Comparison of ENCODE assay signal across 1 cellular context in the genomic region with DNA sequence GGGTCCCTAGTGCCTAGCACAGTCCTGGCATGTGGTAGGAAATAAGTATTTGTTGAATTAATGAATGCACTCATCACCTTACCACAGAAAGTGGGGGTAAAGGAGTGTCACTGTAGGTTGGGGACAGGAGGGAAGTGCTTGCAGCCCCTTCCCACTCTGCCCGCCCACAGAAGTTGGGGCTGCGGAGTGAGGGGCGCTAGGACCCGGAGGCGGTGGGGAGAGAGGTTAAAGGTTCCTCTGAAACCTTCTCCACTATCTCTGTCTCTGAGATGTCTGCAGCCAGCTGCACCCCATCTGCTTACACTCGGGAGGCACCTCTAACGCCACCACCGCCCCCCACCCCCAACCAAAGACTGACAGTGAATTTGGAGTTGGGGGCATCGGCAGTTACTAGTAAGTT.
TF ChIP-seq lines count a peak whose summit lies in the region.

No MANE protein-coding gene starts in this region.

TF ChIP-seq in GM23338, 12 proteins besides CTCF, POLR2A, EP300 and RAD21:
- TF ChIP-seq, protein P1, sequence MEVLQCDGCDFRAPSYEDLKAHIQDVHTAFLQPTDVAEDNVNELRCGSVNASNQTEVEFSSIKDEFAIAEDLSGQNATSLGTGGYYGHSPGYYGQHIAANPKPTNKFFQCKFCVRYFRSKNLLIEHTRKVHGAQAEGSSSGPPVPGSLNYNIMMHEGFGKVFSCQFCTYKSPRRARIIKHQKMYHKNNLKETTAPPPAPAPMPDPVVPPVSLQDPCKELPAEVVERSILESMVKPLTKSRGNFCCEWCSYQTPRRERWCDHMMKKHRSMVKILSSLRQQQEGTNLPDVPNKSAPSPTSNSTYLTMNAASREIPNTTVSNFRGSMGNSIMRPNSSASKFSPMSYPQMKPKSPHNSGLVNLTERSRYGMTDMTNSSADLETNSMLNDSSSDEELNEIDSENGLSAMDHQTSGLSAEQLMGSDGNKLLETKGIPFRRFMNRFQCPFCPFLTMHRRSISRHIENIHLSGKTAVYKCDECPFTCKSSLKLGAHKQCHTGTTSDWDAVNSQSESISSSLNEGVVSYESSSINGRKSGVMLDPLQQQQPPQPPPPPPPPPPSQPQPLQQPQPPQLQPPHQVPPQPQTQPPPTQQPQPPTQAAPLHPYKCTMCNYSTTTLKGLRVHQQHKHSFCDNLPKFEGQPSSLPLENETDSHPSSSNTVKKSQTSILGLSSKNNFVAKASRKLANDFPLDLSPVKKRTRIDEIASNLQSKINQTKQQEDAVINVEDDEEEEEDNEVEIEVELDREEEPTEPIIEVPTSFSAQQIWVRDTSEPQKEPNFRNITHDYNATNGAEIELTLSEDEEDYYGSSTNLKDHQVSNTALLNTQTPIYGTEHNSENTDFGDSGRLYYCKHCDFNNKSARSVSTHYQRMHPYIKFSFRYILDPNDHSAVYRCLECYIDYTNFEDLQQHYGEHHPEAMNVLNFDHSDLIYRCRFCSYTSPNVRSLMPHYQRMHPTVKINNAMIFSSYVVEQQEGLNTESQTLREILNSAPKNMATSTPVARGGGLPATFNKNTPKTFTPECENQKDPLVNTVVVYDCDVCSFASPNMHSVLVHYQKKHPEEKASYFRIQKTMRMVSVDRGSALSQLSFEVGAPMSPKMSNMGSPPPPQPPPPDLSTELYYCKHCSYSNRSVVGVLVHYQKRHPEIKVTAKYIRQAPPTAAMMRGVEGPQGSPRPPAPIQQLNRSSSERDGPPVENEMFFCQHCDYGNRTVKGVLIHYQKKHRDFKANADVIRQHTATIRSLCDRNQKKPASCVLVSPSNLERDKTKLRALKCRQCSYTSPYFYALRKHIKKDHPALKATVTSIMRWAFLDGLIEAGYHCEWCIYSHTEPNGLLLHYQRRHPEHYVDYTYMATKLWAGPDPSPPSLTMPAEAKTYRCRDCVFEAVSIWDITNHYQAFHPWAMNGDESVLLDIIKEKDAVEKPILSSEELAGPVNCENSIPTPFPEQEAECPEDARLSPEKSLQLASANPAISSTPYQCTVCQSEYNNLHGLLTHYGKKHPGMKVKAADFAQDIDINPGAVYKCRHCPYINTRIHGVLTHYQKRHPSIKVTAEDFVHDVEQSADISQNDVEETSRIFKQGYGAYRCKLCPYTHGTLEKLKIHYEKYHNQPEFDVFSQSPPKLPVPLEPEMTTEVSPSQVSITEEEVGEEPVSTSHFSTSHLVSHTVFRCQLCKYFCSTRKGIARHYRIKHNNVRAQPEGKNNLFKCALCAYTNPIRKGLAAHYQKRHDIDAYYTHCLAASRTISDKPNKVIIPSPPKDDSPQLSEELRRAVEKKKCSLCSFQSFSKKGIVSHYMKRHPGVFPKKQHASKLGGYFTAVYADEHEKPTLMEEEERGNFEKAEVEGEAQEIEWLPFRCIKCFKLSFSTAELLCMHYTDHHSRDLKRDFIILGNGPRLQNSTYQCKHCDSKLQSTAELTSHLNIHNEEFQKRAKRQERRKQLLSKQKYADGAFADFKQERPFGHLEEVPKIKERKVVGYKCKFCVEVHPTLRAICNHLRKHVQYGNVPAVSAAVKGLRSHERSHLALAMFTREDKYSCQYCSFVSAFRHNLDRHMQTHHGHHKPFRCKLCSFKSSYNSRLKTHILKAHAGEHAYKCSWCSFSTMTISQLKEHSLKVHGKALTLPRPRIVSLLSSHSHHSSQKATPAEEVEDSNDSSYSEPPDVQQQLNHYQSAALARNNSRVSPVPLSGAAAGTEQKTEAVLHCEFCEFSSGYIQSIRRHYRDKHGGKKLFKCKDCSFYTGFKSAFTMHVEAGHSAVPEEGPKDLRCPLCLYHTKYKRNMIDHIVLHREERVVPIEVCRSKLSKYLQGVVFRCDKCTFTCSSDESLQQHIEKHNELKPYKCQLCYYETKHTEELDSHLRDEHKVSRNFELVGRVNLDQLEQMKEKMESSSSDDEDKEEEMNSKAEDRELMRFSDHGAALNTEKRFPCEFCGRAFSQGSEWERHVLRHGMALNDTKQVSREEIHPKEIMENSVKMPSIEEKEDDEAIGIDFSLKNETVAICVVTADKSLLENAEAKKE (CRISPR knock-in tag; IDR thresholded peaks at IDR 0.05): no peak
- TF ChIP-seq JUNB (IDR thresholded peaks at IDR 0.05; ENCODE audit: unreplicated experiment) (no peak), NANOG (IDR thresholded peaks at IDR 0.05; ENCODE audit: borderline replicate concordance) (no peak), STAT1 (IDR thresholded peaks at IDR 0.05; ENCODE audit: unreplicated experiment) (no peak), ZNF114 (CRISPR knock-in tag; IDR thresholded peaks at IDR 0.05) (no peak), REST (IDR thresholded peaks at IDR 0.05; ENCODE audit: unreplicated experiment) (no peak), CREB1 (CRISPR knock-in tag; IDR thresholded peaks at IDR 0.05; ENCODE audit: low read depth) (no peak), ZNF331 (CRISPR knock-in tag; IDR thresholded peaks at IDR 0.05; ENCODE audit: low read depth) (no peak), EZH2phosphoT487 (IDR thresholded peaks at IDR 0.05; ENCODE audit: unreplicated experiment) (no peak), POLR2AphosphoS5 (IDR thresholded peaks at IDR 0.05; ENCODE audit: low read depth) (no peak), EZH2 (IDR thresholded peaks at IDR 0.05; ENCODE audit: low read depth, unreplicated experiment) (no peak)
- TF ChIP-seq, protein P2, sequence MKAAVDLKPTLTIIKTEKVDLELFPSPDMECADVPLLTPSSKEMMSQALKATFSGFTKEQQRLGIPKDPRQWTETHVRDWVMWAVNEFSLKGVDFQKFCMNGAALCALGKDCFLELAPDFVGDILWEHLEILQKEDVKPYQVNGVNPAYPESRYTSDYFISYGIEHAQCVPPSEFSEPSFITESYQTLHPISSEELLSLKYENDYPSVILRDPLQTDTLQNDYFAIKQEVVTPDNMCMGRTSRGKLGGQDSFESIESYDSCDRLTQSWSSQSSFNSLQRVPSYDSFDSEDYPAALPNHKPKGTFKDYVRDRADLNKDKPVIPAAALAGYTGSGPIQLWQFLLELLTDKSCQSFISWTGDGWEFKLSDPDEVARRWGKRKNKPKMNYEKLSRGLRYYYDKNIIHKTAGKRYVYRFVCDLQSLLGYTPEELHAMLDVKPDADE (IDR thresholded peaks at IDR 0.05): no peak
